8 cellular contexts compared by ENCODE assay signal in the genomic region with DNA sequence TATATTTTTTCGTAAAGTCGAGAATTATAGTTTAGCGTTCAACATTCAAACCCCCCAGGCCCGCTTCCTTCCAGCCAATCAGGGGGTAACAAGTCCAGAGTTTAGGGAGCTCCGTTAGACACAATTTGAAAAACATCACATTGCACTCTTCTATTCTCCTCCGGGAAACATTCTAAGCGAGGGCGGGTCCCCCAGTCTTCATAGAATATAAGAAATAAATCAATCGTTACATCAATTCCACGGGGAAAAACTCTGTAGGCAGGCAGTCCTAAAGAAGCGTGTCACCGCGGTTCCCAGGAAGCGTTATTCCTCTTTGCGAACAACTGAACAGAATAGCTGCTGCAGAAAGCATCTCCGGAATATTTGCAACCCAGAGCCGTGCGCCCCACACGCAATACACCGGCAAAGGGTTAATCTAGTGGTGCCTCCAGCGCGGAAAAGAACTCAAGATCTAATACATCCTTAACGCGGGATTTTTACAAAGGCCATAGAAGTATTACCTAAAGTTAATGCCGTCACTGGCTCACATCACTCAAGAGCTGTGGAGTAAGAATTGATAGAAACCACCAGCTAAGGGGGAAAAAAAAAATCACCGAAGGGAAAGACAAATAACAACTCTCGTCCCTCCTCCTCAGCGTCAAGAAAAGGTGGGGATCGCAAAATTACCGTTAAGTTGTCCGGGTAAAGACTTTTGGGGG.
DNase-seq lines count a peak whose midpoint lies in the region; ATAC-seq and TF ChIP-seq lines count a peak whose summit lies in the region.

No MANE protein-coding gene starts in this region.

- no peak for ATAC-seq in psoas muscle
- no peak for ATAC-seq in HG03457 (IDR thresholded peaks at IDR 0.05; ENCODE audit: unreplicated experiment)
- ATAC-seq in HG03565 (IDR thresholded peaks at IDR 0.05; ENCODE audit: unreplicated experiment) = no peak

- peak; percentile 18 for DNase-seq in activated gamma-delta T cell treated with Interleukin-2 at 50 U/mL for 16 hours
- no peak for DNase-seq in activated gamma-delta T cell (lab: John Stamatoyannopoulos, UW)
- peak; percentile 73 for DNase-seq in NCI-H82 (lab: John Stamatoyannopoulos, UW)
- peak; percentile 38 for DNase-seq in activated naive CD4-positive, alpha-beta T cell treated with anti-CD3 and anti-CD28 coated beads for 36 hours
- peak in 25 of 42 donors; percentile 11 to 66 (median 25) for DNase-seq in head of caudate nucleus
- no peak for DNase-seq in psoas muscle

- peaks cover 34% of the 10 kb centered on the region for H3K36me3 Mint-ChIP-seq in activated naive CD4-positive, alpha-beta T cell treated with anti-CD3 and anti-CD28 coated beads for 36 hours (ENCODE audit: low read depth)

- TF ChIP-seq CTCF in psoas muscle (IDR thresholded peaks at IDR 0.05) = no peak

- peak overlapping the region; percentile 100 for H3K27ac Mint-ChIP-seq in activated naive CD4-positive, alpha-beta T cell treated with anti-CD3 and anti-CD28 coated beads for 36 hours

- H3K4me1 Mint-ChIP-seq in activated naive CD4-positive, alpha-beta T cell treated with anti-CD3 and anti-CD28 coated beads for 36 hours (ENCODE audit: low read depth) = peaks cover 29% of the 10 kb centered on the region

- no peak overlapping the region for H3K27ac ChIP-seq in psoas muscle

- peaks cover 54% of the 10 kb centered on the region for H3K4me1 ChIP-seq in psoas muscle

- intact Hi-C loops in activated naive CD4-positive, alpha-beta T cell treated with anti-CD3 and anti-CD28 coated beads for 36 hours (cut with micrococcal nuclease) = loop anchor here (2.0 to 5.0 kb wide), 2 partner anchors 583 to 990 kb away; partner anchors contain the start of gene PHF11
- intact Hi-C loops in head of caudate nucleus (cut with DNase I) = loop anchor here (2.0 to 5.0 kb wide), 2 partner anchors 84 to 832 kb away; partner anchors contain the start of gene TRIM13
- intact Hi-C loops in psoas muscle (cut with DNase I) = loop anchor here (5.0 to 10.0 kb wide), 4 partner anchors 83 to 834 kb away; partner anchors contain the start of gene TRIM13 (in 2 of the 2)

- WGBS in psoas muscle, 3 donors = 5 to 12% (median 9%) methylated on average over 31 of the region's 31 CpGs

- peaks cover 21% of the 10 kb centered on the region for H3K27me3 Mint-ChIP-seq in activated naive CD4-positive, alpha-beta T cell treated with anti-CD3 and anti-CD28 coated beads for 36 hours (ENCODE audit: low read depth)

- H3K4me3 Mint-ChIP-seq in activated naive CD4-positive, alpha-beta T cell treated with anti-CD3 and anti-CD28 coated beads for 36 hours = peak overlapping the region; percentile 100

- no peaks in the 10 kb centered on the region for H3K9me3 ChIP-seq in psoas muscle

- no peaks in the 10 kb centered on the region for H3K27me3 ChIP-seq in psoas muscle (ENCODE audit: insufficient read depth in 3 of 3, low read length in 2 of 3)

- peak overlapping the region; percentile 77 for H3K4me3 ChIP-seq in psoas muscle

- H3K36me3 ChIP-seq in psoas muscle (ENCODE audit: insufficient read depth in 1 of 2, low read depth in 1 of 2) = no peaks in the 10 kb centered on the region

- H3K9me3 Mint-ChIP-seq in activated naive CD4-positive, alpha-beta T cell treated with anti-CD3 and anti-CD28 coated beads for 36 hours = no peaks in the 10 kb centered on the region

- CTCF ChIA-PET in activated naive CD4-positive, alpha-beta T cell treated with anti-CD3 and anti-CD28 coated beads for 36 hours (lab: Charles Lee) = interaction anchor here (0.6 to 1.6 kb wide), 8 partner anchors 45 to 721 kb away, joined by 3 to 9 read pairs (median 3); partner anchors contain the start of genes SPRYD7 and TRIM13

Comparison
In these comparisons a context has a peak if more than half of its experiments do, and no peak if none do; other contexts are left out.
1. DNase-seq: peak in activated gamma-delta T cell treated with Interleukin-2 at 50 U/mL for 16 hours (single experiment), NCI-H82 (single experiment), activated naive CD4-positive, alpha-beta T cell treated with anti-CD3 and anti-CD28 coated beads for 36 hours (single experiment) and head of caudate nucleus (25 of 42); none in activated gamma-delta T cell (single experiment) and psoas muscle (0 of 2).